ENCODE assay signal across 18 cellular contexts in genomic region chr10:71912431-71912830, GRCh38. TPM values are rescaled to one million over a fixed set of nuclear protein-coding genes. Genes with fewer than 3 reads are reported as not detected.
DNase-seq lines count a peak whose midpoint lies in the region; ATAC-seq and TF ChIP-seq lines count a peak whose summit lies in the region.
"Had no signal": no experiment of that assay in that cellular context is flagged by ENCODE, and none has a peak within 500 bp of the region (broad histone marks: within the 10 kb centered on the region; RNA-seq: fewer than 3 reads in every experiment).

No MANE protein-coding gene starts in this region.

- DNase-seq in GM12864 (ENCODE audit: low read depth) (no peak), dermis blood vessel endothelial cell (peak; percentile 26), left colon (no peak), NCI-H187 treated with DMSO at 0.1 percent for 48 hours (lab: John Stamatoyannopoulos, UW) (no peak)
- no peak for DNase-seq in activated CD4-positive, alpha-beta memory T cell treated with anti-CD3 and anti-CD28 coated beads for 36 hours
- DNase-seq: activated gamma-delta T cell, DMS79, MV-4-11, NCI-H2107, NCI-H82 had no signal

- TF ChIP-seq CTCF in GM12864 (IDR thresholded peaks at IDR 0.05; ENCODE audit: low read depth, low read length, missing control alignments), result peak; percentile 7

- CTCF ChIA-PET in activated CD4-positive, alpha-beta memory T cell treated with anti-CD3 and anti-CD28 coated beads for 36 hours (lab: Charles Lee), result no interaction called here

- POLR2A ChIA-PET in activated CD4-positive, alpha-beta memory T cell treated with anti-CD3 and anti-CD28 coated beads for 36 hours (lab: Charles Lee), result no interaction called here

- intact Hi-C loops in left colon (cut with DNase I, micrococcal nuclease), result no loop called here
- intact Hi-C loops in activated CD4-positive, alpha-beta memory T cell treated with anti-CD3 and anti-CD28 coated beads for 36 hours (cut with micrococcal nuclease), result no loop called here

- H3K9me3 Mint-ChIP-seq in activated CD4-positive, alpha-beta memory T cell treated with anti-CD3 and anti-CD28 coated beads for 36 hours, result peaks cover 9% of the 10 kb centered on the region

- H3K27ac Mint-ChIP-seq in activated CD4-positive, alpha-beta memory T cell treated with anti-CD3 and anti-CD28 coated beads for 36 hours, result no peak overlapping the region
- H3K27ac Mint-ChIP-seq: IgD-negative memory B cell, neural progenitor cell had no signal

- H3K4me3 ChIP-seq in GM12864 (ENCODE audit: low read depth, low read length), result no peak overlapping the region
- H3K4me3 ChIP-seq: ascending aorta, BLaER1, neural progenitor cell had no signal

- no peaks in the 10 kb centered on the region for H3K27me3 Mint-ChIP-seq in activated CD4-positive, alpha-beta memory T cell treated with anti-CD3 and anti-CD28 coated beads for 36 hours

- no peak for TF ChIP-seq RAD21 in Ishikawa (IDR thresholded peaks at IDR 0.05; ENCODE audit: low read depth)

- H3K4me1 Mint-ChIP-seq in activated CD4-positive, alpha-beta memory T cell treated with anti-CD3 and anti-CD28 coated beads for 36 hours (ENCODE audit: low read depth), result no peaks in the 10 kb centered on the region

- no peaks in the 10 kb centered on the region for H3K36me3 Mint-ChIP-seq in activated CD4-positive, alpha-beta memory T cell treated with anti-CD3 and anti-CD28 coated beads for 36 hours
- H3K36me3 Mint-ChIP-seq: neural progenitor cell had no signal

- no peak for TF ChIP-seq EP300 in Ishikawa (IDR thresholded peaks at IDR 0.05; ENCODE audit: borderline replicate concordance)

- peak; percentile 38 for ATAC-seq in left colon
- ATAC-seq in GM18858 (IDR thresholded peaks at IDR 0.05; ENCODE audit: unreplicated experiment), result no peak
- ATAC-seq: activated CD4-positive, CD25-positive, alpha-beta regulatory T cell treated with anti-CD3 and anti-CD28 coated beads, Interleukin-2, amount 50 U/mL, for 24 hours had no signal

- H3K4me3 Mint-ChIP-seq in activated CD4-positive, alpha-beta memory T cell treated with anti-CD3 and anti-CD28 coated beads for 36 hours, result no peak overlapping the region
- H3K4me3 Mint-ChIP-seq: IgD-negative memory B cell, neural progenitor cell had no signal

TF ChIP-seq in Ishikawa, 13 proteins besides CTCF, POLR2A, EP300 and RAD21:
- TF ChIP-seq EGR1 (IDR thresholded peaks at IDR 0.05) (no peak), USF1 (IDR thresholded peaks at IDR 0.05) (0 out of 2 replicates have a peak, but pooled peaks have one; percentile 9), TCF12 (IDR thresholded peaks at IDR 0.05; ENCODE audit: low read depth) (no peak)

RNA-seq across cellular contexts. Expression of gene CHST3, which starts 51.8 kb away (rescaled TPM):
- total RNA-seq in dermis blood vessel endothelial cell (7.0 TPM in 2 replicates), left colon (1 to 10 TPM; 1.1 to 2.7 TPM)
- under 1 TPM; 0.19 to 0.31 TPM for total RNA-seq in activated CD4-positive, alpha-beta memory T cell treated with anti-CD3 and anti-CD28 coated beads for 36 hours
- total RNA-seq: T-helper 1 cell treated with Interleukin-12 subunit alpha and Interleukin-12 subunit beta and Interleukin-4 antibody, amounts not matched to agents 30 ng/mL and 1 ng/mL, for 36 hours had no signal
